Comparison of ENCODE assay signal across 8 cellular contexts in the genomic region with DNA sequence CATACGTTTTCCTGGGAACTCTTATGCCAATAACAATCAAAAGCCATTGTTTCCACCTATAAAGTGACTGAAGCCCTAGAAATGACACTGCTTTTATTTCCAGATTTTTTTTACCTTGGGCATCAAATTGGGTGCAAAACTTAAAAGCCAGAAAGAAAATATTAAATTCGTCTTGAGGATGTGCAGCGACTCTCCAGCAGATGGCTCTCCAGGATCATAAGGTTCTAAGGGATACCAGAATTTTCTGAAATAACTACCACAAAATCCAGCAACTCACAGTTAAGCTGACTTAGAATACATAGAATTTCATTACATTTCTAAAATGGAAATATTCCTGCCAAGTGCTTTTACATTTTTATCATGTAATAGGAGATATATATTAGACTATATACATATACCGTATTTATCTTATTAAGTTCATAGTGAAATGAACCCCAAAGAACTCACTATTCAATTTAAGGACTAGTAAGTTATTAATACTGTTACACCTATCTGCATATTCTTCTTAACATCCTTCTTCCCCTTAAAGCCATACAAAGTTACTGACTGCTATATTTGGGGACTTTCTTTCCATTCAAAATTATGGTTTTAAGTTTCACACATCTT.
A peak's percentile ranks its signal among the peaks of the same experiment; 100 is the strongest.
DNase-seq lines count a peak whose midpoint lies in the region; ATAC-seq and TF ChIP-seq lines count a peak whose summit lies in the region.

No MANE protein-coding gene starts in this region.

- no peak overlapping the region for H2AFZ ChIP-seq in DND-41 (ENCODE audit: low read depth, low read length)
- H2AFZ ChIP-seq in OCI-LY3 (ENCODE audit: low read depth, low read length): no peak overlapping the region

- no peaks in the 10 kb centered on the region for H3K4me1 ChIP-seq in DND-41 (ENCODE audit: insufficient read depth, low read length)
- H3K4me1 ChIP-seq in OCI-LY3 (ENCODE audit: low read length): no peaks in the 10 kb centered on the region

- H3K27me3 ChIP-seq in DND-41 (ENCODE audit: insufficient read depth, low read length, poor library complexity): peaks cover 9% of the 10 kb centered on the region
- H3K27me3 ChIP-seq in OCI-LY3 (ENCODE audit: low read depth, low read length): peaks cover 27% of the 10 kb centered on the region

- H3K4me2 ChIP-seq in DND-41 (ENCODE audit: insufficient read depth, low read length) (no peak overlapping the region), OCI-LY3 (ENCODE audit: low read length) (no peak overlapping the region)

- H3K9me3 ChIP-seq in DND-41 (ENCODE audit: insufficient read depth, low read length, severe bottlenecking) (no peaks in the 10 kb centered on the region), OCI-LY3 (ENCODE audit: insufficient read depth, low read length) (no peaks in the 10 kb centered on the region)

- no peak overlapping the region for H3K27ac ChIP-seq in DND-41 (ENCODE audit: low read length)
- no peak overlapping the region for H3K27ac ChIP-seq in OCI-LY3 (ENCODE audit: low read length)

- in situ Hi-C loops in astrocyte of the cerebellum (cut with HindIII; ENCODE audit: low sequenced_read_pairs): no loop called here

- H3K36me3 ChIP-seq in DND-41 (ENCODE audit: insufficient read depth, low read length) (no peaks in the 10 kb centered on the region), OCI-LY3 (replicated peaks; ENCODE audit: low read depth, low read length) (no peaks in the 10 kb centered on the region)

- ATAC-seq in DND-41 (ENCODE audit: insufficient read depth, low read depth): peak; percentile 62; the same call in 2 of the 3 replicates
- ATAC-seq in GM21381 (IDR thresholded peaks at IDR 0.05; ENCODE audit: unreplicated experiment): no peak

- no peak overlapping the region for H3K4me3 ChIP-seq in DND-41 (ENCODE audit: low read depth in 1 of 2, low read length in 2 of 2)
- H3K4me3 ChIP-seq in OCI-LY3 (ENCODE audit: low read length): no peak overlapping the region
- no peak overlapping the region for H3K4me3 ChIP-seq in astrocyte of the cerebellum (ENCODE audit: low read depth, low read length)

- TF ChIP-seq CTCF in DND-41 (IDR thresholded peaks at IDR 0.05; ENCODE audit: borderline replicate concordance, extremely low read depth, low read length, poor library complexity, severe bottlenecking): peak; percentile 76
- TF ChIP-seq CTCF in OCI-LY3 (IDR thresholded peaks at IDR 0.05; ENCODE audit: low read depth, low read length): peak; percentile 73
- peak; percentile 73 for TF ChIP-seq CTCF in astrocyte of the cerebellum (IDR thresholded peaks at IDR 0.05; ENCODE audit: low read depth, low read length, missing control alignments)

- H4K20me1 ChIP-seq in DND-41 (ENCODE audit: insufficient read depth, low read length) (no peaks in the 10 kb centered on the region), OCI-LY3 (ENCODE audit: insufficient read depth, low read length) (no peaks in the 10 kb centered on the region)

- H3K79me2 ChIP-seq in DND-41 (ENCODE audit: insufficient read depth, low read length) (no peaks in the 10 kb centered on the region), OCI-LY3 (ENCODE audit: low read length) (no peaks in the 10 kb centered on the region)

- H3K9ac ChIP-seq in DND-41 (ENCODE audit: low read depth, low read length): no peak overlapping the region
- H3K9ac ChIP-seq in OCI-LY3 (ENCODE audit: low read length): no peak overlapping the region

- DNase-seq in DND-41 (peak; percentile 37), HuH-7.5 (ENCODE audit: low spot score) (peak; percentile 21), astrocyte of the cerebellum (ENCODE audit: low read depth) (peak; percentile 76), iPS-NIHi11 (ENCODE audit: low spot score) (peak; percentile 53)
- peak; percentile 6 for DNase-seq in stimulated activated CD4-positive, alpha-beta T cell treated with anti-CD3 and anti-CD28 coated beads, Interleukin-2, amount 100 ng/mL, for 4 hours (ENCODE audit: low read depth)
- DNase-seq in effector CD8-positive, alpha-beta T cell (lab: John Stamatoyannopoulos, UW): no peak
